ENCODE assay signal across 1 cellular context in the genomic region with DNA sequence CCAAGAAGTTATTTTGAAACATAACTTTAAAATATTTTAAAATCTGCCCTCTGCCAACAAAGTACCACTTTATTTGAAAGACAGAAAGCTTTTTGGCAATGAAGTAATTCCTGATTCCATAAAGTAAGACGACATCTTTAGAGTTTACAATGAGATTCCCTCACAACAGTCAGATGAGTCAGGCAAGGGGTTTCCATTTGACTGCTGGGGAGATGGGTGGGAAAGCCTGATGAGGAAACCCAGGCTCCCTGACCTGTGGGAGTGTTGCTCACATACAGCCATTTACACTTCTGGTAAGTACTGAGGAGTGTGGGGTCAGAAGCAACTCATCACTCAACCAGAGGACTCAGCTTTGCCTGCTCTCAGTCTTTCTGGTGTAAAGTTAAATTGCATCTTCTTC.
TF ChIP-seq lines count a peak whose summit lies in the region.

No MANE protein-coding gene starts in this region.

TF ChIP-seq in IMR-90, 13 proteins besides CTCF, POLR2A, EP300 and RAD21 (continued from another document):
- TF ChIP-seq, protein P1, sequence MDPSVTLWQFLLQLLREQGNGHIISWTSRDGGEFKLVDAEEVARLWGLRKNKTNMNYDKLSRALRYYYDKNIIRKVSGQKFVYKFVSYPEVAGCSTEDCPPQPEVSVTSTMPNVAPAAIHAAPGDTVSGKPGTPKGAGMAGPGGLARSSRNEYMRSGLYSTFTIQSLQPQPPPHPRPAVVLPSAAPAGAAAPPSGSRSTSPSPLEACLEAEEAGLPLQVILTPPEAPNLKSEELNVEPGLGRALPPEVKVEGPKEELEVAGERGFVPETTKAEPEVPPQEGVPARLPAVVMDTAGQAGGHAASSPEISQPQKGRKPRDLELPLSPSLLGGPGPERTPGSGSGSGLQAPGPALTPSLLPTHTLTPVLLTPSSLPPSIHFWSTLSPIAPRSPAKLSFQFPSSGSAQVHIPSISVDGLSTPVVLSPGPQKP (IDR thresholded peaks at IDR 0.05; ENCODE audit: borderline replicate concordance, low read depth, low read length), result no peak
- no peak for TF ChIP-seq MAZ (IDR thresholded peaks at IDR 0.05; ENCODE audit: borderline replicate concordance, low read depth, low read length)
- no peak for TF ChIP-seq CHD1 (IDR thresholded peaks at IDR 0.05; ENCODE audit: low read depth, low read length)
- TF ChIP-seq BHLHE40 (IDR thresholded peaks at IDR 0.05; ENCODE audit: low read depth, low read length), result peak; percentile 59; the same call in 1 of the 2 replicates
- 0 out of 2 replicates have a peak, but pooled peaks have one; percentile 45 for TF ChIP-seq FOS (IDR thresholded peaks at IDR 0.05; ENCODE audit: low read depth, low read length)
